In the genomic region with DNA sequence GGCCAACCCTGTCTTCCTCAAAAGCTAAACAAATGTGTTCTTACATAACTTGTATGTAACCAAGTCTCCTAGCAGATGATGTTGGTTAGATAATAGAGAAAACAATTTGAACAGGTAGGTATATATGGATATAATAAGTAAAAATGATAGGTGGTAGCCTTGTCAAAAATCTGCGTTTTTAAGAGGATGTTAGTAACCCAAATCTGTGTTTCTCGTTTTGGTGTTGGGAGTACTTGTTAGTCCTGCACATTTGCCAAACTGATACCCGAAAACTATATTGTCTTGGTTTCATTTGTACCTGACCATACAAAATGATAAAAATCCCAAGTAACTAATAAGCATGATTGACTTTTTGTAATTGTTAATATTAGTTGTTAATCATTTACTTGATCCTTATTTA, we compare ENCODE assay signal across 1 cellular context.
TF ChIP-seq lines count a peak whose summit lies in the region.

No MANE protein-coding gene starts in this region.

TF ChIP-seq in GM12878, 131 proteins besides CTCF, POLR2A, EP300 and RAD21:
- TF ChIP-seq SIX5 (IDR thresholded peaks at IDR 0.05; ENCODE audit: low read depth, low read length, severe bottlenecking) (no peak), SRF (IDR thresholded peaks at IDR 0.05; ENCODE audit: low read depth in 2 of 2, low read length in 2 of 2) (no peak), HDAC2 (IDR thresholded peaks at IDR 0.05) (no peak), TARDBP (IDR thresholded peaks at IDR 0.05; ENCODE audit: borderline replicate concordance) (no peak), NFYA (IDR thresholded peaks at IDR 0.05; ENCODE audit: borderline replicate concordance, low read depth, low read length) (no peak), MXI1 (IDR thresholded peaks at IDR 0.05; ENCODE audit: low read depth, low read length) (no peak), YBX1 (IDR thresholded peaks at IDR 0.05) (no peak), BHLHE40 (IDR thresholded peaks at IDR 0.05; ENCODE audit: borderline replicate concordance in 1 of 2, low read depth in 2 of 2, low read length in 1 of 2) (no peak), STAT3 (IDR thresholded peaks at IDR 0.05; ENCODE audit: low read depth, low read length) (no peak), EZH2 (IDR thresholded peaks at IDR 0.05; ENCODE audit: borderline replicate concordance, control insufficient read depth, low read depth, low read length) (no peak), ZNF24 (IDR thresholded peaks at IDR 0.05) (no peak), GABPA (IDR thresholded peaks at IDR 0.05; ENCODE audit: low read depth) (no peak), SREBF2 (IDR thresholded peaks at IDR 0.05; ENCODE audit: low read length) (no peak), TCF12 (IDR thresholded peaks at IDR 0.05; ENCODE audit: low read depth, low read length) (no peak), TCF7 (IDR thresholded peaks at IDR 0.05; ENCODE audit: borderline replicate concordance) (no peak), ETV6 (conservative IDR thresholded peaks at IDR 0.05 in 1 of 2, IDR thresholded peaks at IDR 0.05 in 1 of 2; ENCODE audit: borderline replicate concordance in 1 of 2, low read depth in 1 of 2) (no peak)
- TF ChIP-seq, protein P1, sequence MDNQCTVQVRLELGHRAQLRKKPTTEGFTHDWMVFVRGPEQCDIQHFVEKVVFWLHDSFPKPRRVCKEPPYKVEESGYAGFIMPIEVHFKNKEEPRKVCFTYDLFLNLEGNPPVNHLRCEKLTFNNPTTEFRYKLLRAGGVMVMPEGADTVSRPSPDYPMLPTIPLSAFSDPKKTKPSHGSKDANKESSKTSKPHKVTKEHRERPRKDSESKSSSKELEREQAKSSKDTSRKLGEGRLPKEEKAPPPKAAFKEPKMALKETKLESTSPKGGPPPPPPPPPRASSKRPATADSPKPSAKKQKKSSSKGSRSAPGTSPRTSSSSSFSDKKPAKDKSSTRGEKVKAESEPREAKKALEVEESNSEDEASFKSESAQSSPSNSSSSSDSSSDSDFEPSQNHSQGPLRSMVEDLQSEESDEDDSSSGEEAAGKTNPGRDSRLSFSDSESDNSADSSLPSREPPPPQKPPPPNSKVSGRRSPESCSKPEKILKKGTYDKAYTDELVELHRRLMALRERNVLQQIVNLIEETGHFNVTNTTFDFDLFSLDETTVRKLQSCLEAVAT (IDR thresholded peaks at IDR 0.05) = no peak
- TF ChIP-seq, protein P2, sequence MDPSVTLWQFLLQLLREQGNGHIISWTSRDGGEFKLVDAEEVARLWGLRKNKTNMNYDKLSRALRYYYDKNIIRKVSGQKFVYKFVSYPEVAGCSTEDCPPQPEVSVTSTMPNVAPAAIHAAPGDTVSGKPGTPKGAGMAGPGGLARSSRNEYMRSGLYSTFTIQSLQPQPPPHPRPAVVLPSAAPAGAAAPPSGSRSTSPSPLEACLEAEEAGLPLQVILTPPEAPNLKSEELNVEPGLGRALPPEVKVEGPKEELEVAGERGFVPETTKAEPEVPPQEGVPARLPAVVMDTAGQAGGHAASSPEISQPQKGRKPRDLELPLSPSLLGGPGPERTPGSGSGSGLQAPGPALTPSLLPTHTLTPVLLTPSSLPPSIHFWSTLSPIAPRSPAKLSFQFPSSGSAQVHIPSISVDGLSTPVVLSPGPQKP (IDR thresholded peaks at IDR 0.05; ENCODE audit: low read depth, low read length) = no peak
TF ChIP-seq in GM12878: peak in this region for 0.
